ENCODE assay signal across 11 cellular contexts in genomic region chr1:224211262-224211962, GRCh38. TPM values are rescaled to one million over a fixed set of nuclear protein-coding genes. Genes with fewer than 3 reads are reported as not detected.
A peak's percentile ranks its signal among the peaks of the same experiment; 100 is the strongest.
DNase-seq lines count a peak whose midpoint lies in the region; ATAC-seq and TF ChIP-seq lines count a peak whose summit lies in the region.
"Had no signal": no experiment of that assay in that cellular context is flagged by ENCODE, and none has a peak within 500 bp of the region (broad histone marks: within the 10 kb centered on the region; RNA-seq: fewer than 3 reads in every experiment).

No MANE protein-coding gene starts in this region.

- H3K9me2 ChIP-seq in GM23248 (ENCODE audit: insufficient read depth) = no peaks in the 10 kb centered on the region

- H4K20me1 ChIP-seq in GM23248 (ENCODE audit: insufficient read depth) = no peaks in the 10 kb centered on the region
- H4K20me1 ChIP-seq in mammary epithelial cell (ENCODE audit: insufficient read depth, low read length) = no peaks in the 10 kb centered on the region

- H3K36me3 ChIP-seq in GM23248 (ENCODE audit: low read depth) (no peaks in the 10 kb centered on the region), mammary epithelial cell (ENCODE audit: insufficient read depth, low read length) (no peaks in the 10 kb centered on the region), prostate gland (no peaks in the 10 kb centered on the region)

- DNase-seq in GM23248 (peak; percentile 78), NCI-H2227 treated with DMSO at 0.1 percent for 48 hours (lab: John Stamatoyannopoulos, UW) (peak; percentile 40), mammary epithelial cell (peak; percentile 68), prostate gland (ENCODE audit: low spot score) (no peak)
- DNase-seq in stimulated activated CD4-positive, alpha-beta T cell treated with anti-CD3 and anti-CD28 coated beads, Interleukin-1b, Interleukin-23, amount 100 ng/mL, for 48 hours = no peak
- DNase-seq in stimulated activated CD4-positive, alpha-beta T cell treated with anti-CD3 and anti-CD28 coated beads, Interleukin-12 subunit alpha, Interleukin-12 subunit beta, amount 100 ng/mL, for 4 hours = no peak
- DNase-seq: activated naive CD4-positive, alpha-beta T cell treated with anti-CD3 and anti-CD28 coated beads, Interleukin-2, amount 50 U/mL, for 16 hours; NCI-H526 treated with DMSO at 0.1 percent for 48 hours; stimulated activated naive CD8-positive, alpha-beta T cell treated with anti-CD3 and anti-CD28 coated beads, Interleukin-15, Interleukin-2, amounts not matched to agents 100 U/mL and 50 U/mL, for 24 hours had no signal

- no peak overlapping the region for H2AFZ ChIP-seq in GM23248
- H2AFZ ChIP-seq in mammary epithelial cell (ENCODE audit: low read depth, low read length) = no peak overlapping the region

- no peaks in the 10 kb centered on the region for H3K9me3 ChIP-seq in GM23248 (ENCODE audit: low read depth)
- H3K9me3 ChIP-seq in mammary epithelial cell (replicated peaks; ENCODE audit: insufficient read depth, low read length) = no peaks in the 10 kb centered on the region
- no peaks in the 10 kb centered on the region for H3K9me3 ChIP-seq in prostate gland

- H3K4me1 ChIP-seq in GM23248 (ENCODE audit: insufficient read depth) (peaks cover 4% of the 10 kb centered on the region), mammary epithelial cell (ENCODE audit: insufficient read depth, low read length) (no peaks in the 10 kb centered on the region), prostate gland (replicated peaks) (peaks cover 2% of the 10 kb centered on the region)

- BruUV-seq in mammary epithelial cell (replicated peaks; lab: Mats Ljungman, UMichigan) = no TSS peak

- dilution Hi-C loops in mammary epithelial cell (cut with HindIII; ENCODE audit: low sequenced_read_pairs) = no loop called here

- H3K4me3 ChIP-seq in GM23248 = no peak overlapping the region
- no peak overlapping the region for H3K4me3 ChIP-seq in mammary epithelial cell (replicated peaks in 1 of 3; ENCODE audit: insufficient read depth in 1 of 3, low read depth in 2 of 3, low read length in 3 of 3)
- no peak overlapping the region for H3K4me3 ChIP-seq in prostate gland

- H3K27me3 ChIP-seq in GM23248 (replicated peaks; ENCODE audit: insufficient read depth) (no peaks in the 10 kb centered on the region), mammary epithelial cell (ENCODE audit: insufficient read depth, low read length) (no peaks in the 10 kb centered on the region), prostate gland (replicated peaks; ENCODE audit: insufficient read depth) (no peaks in the 10 kb centered on the region)

- H3K79me2 ChIP-seq in GM23248 (ENCODE audit: insufficient read depth) (no peaks in the 10 kb centered on the region), mammary epithelial cell (ENCODE audit: insufficient read depth, low read length) (no peaks in the 10 kb centered on the region)

- no peak for TF ChIP-seq POLR2A in prostate gland (IDR thresholded peaks at IDR 0.05)

- H3K9ac ChIP-seq in GM23248 (no peak overlapping the region), mammary epithelial cell (ENCODE audit: insufficient read depth, low read length) (no peak overlapping the region)

- CTCF ChIA-PET in mammary epithelial cell (lab: Charles Lee; ENCODE audit: low non-redundant PET) = no interaction called here

- in situ Hi-C loops in GM23248 (cut with MboI) = no loop called here
- in situ Hi-C loops in mammary epithelial cell (cut with MboI; ENCODE audit: low sequenced_read_pairs in 2 of 2) = no loop called here

- intact Hi-C loops in mammary epithelial cell (cut with micrococcal nuclease) = no loop called here
- intact Hi-C loops in prostate gland (cut with DNase I) = no loop called here

- no peaks in the 10 kb centered on the region for H3F3A ChIP-seq in GM23248 (ENCODE audit: insufficient read depth)

- no peak for ATAC-seq in GM18861 (IDR thresholded peaks at IDR 0.05; ENCODE audit: unreplicated experiment)
- no peak for ATAC-seq in HG02588 (IDR thresholded peaks at IDR 0.05; ENCODE audit: unreplicated experiment)
- ATAC-seq: stimulated activated naive CD8-positive, alpha-beta T cell treated with anti-CD3 and anti-CD28 coated beads, Interleukin-15, Interleukin-2, amounts not matched to agents 100 U/mL and 50 U/mL, for 24 hours had no signal

- TF ChIP-seq CTCF in mammary epithelial cell (conservative IDR thresholded peaks at IDR 0.05 in 1 of 2, IDR thresholded peaks at IDR 0.05 in 1 of 2; ENCODE audit: extremely low read depth in 1 of 2, insufficient read depth in 1 of 2, low read depth in 1 of 2, low read length in 2 of 2) (no peak), prostate gland (IDR thresholded peaks at IDR 0.05) (no peak)

- WGBS in GM23248 (ENCODE audit: low coverage in 1 of 2, low lambda C conversion rate in 2 of 2, missing lambda C conversion rate in 2 of 2), 2 experiments = 21 to 25% methylated on average over 4 of the region's 4 CpGs
- WGBS in mammary epithelial cell (ENCODE audit: low coverage, missing lambda C conversion rate) = 81% methylated on average over 4 of the region's 4 CpGs
- WGBS in prostate gland = 18% methylated on average over 4 of the region's 4 CpGs

- no peak overlapping the region for H3K4me2 ChIP-seq in GM23248 (ENCODE audit: unreplicated experiment)
- no peak overlapping the region for H3K4me2 ChIP-seq in mammary epithelial cell (ENCODE audit: insufficient read depth, low read depth, low read length)

- H3K27ac ChIP-seq in GM23248 = no peak overlapping the region
- H3K27ac ChIP-seq in mammary epithelial cell (ENCODE audit: insufficient read depth, low read depth, low read length) = no peak overlapping the region
- peak overlapping the region; percentile 6 to 10 for H3K27ac ChIP-seq in prostate gland

RNA-seq across cellular contexts. Expression of gene DEGS1, which starts 28.4 kb away (rescaled TPM):
- 192 and 227 TPM in 2 replicates for total RNA-seq in GM23248 (2014; rRNA removed; shearing (Covaris generic))
- polyA plus RNA-seq in GM23248 (2016; fragmentation: Nextera tagmentation; extraction: Ambion mirVana) (265 and 275 TPM in 2 replicates), mammary epithelial cell (80.0 TPM)
- total RNA-seq in mammary epithelial cell (10 to 100 TPM; 58.1 to 71.8 TPM), prostate gland (100 to 1,000 TPM in 1 of 2 donors, 10 to 100 TPM in 1; 78.8 to 172 TPM)
- 83.3 TPM for polyA minus RNA-seq in mammary epithelial cell

Comparison
In these comparisons a context has a peak if more than half of its experiments do, and no peak if none do; other contexts are left out.
1. DNase-seq: peak in GM23248 (single experiment), NCI-H2227 treated with DMSO at 0.1 percent for 48 hours (single experiment) and mammary epithelial cell (single experiment); none in prostate gland (single experiment), stimulated activated CD4-positive, alpha-beta T cell treated with anti-CD3 and anti-CD28 coated beads, Interleukin-1b, Interleukin-23, amount 100 ng/mL, for 48 hours (single experiment) and stimulated activated CD4-positive, alpha-beta T cell treated with anti-CD3 and anti-CD28 coated beads, Interleukin-12 subunit alpha, Interleukin-12 subunit beta, amount 100 ng/mL, for 4 hours (single experiment).
2. H3K27ac ChIP-seq: peak in prostate gland (2 of 2); none in GM23248 (single experiment) and mammary epithelial cell (single experiment).